ENCODE assay signal across 18 cellular contexts in genomic region chr2:197263077-197263476, GRCh38. TPM values are rescaled to one million over a fixed set of nuclear protein-coding genes. Genes with fewer than 3 reads are reported as not detected.
DNase-seq lines count a peak whose midpoint lies in the region; ATAC-seq and TF ChIP-seq lines count a peak whose summit lies in the region.
"Had no signal": no experiment of that assay in that cellular context is flagged by ENCODE, and none has a peak within 500 bp of the region (broad histone marks: within the 10 kb centered on the region; RNA-seq: fewer than 3 reads in every experiment).

No MANE protein-coding gene starts in this region.

- intact Hi-C loops in activated T-helper 1 cell treated with anti-CD3 and anti-CD28 coated beads, Interleukin-12 subunit alpha, Interleukin-12 subunit beta, Interleukin-2, Interleukin-4 antibody, amounts not matched to agents 30 ng/mL and 10 ng/mL and 1 ng/mL, durations not matched to agents 14 hours and 24 hours and 36 hours (cut with micrococcal nuclease) = no loop called here
- intact Hi-C loops in Calu3 (cut with micrococcal nuclease; ENCODE audit: unreplicated experiment) = no loop called here

- H3K36me3 ChIP-seq in CD8-positive, alpha-beta memory T cell (ENCODE audit: insufficient read depth, low read length) = no peaks in the 10 kb centered on the region
- H3K36me3 ChIP-seq in endodermal cell (ENCODE audit: control insufficient read depth, insufficient read depth, low read length) = no peaks in the 10 kb centered on the region
- H3K36me3 ChIP-seq: upper lobe of right lung had no signal

- H3K9me3 Mint-ChIP-seq in CD8-positive, alpha-beta memory T cell = no peaks in the 10 kb centered on the region
- peaks cover 6% of the 10 kb centered on the region for H3K9me3 Mint-ChIP-seq in activated T-helper 1 cell treated with anti-CD3 and anti-CD28 coated beads, Interleukin-12 subunit alpha, Interleukin-12 subunit beta, Interleukin-2, Interleukin-4 antibody, amounts not matched to agents 30 ng/mL and 10 ng/mL and 1 ng/mL, durations not matched to agents 14 hours and 24 hours and 36 hours
- H3K9me3 Mint-ChIP-seq in naive thymus-derived CD8-positive, alpha-beta T cell = no peaks in the 10 kb centered on the region
- H3K9me3 Mint-ChIP-seq in Calu3 (ENCODE audit: low read depth, unreplicated experiment) = no peaks in the 10 kb centered on the region
- no peaks in the 10 kb centered on the region for H3K9me3 Mint-ChIP-seq in endodermal cell

- H3K27ac ChIP-seq in CD8-positive, alpha-beta memory T cell (ENCODE audit: low read depth, low read length) = no peak overlapping the region
- no peak overlapping the region for H3K27ac ChIP-seq in endodermal cell (ENCODE audit: low read depth, low read length)
- H3K27ac ChIP-seq: A549 had no signal

- POLR2A ChIA-PET in CD8-positive, alpha-beta memory T cell (lab: Charles Lee) = interaction anchor here (0.6 to 2.1 kb wide), 3 partner anchors 47 to 64 kb away, joined by 3 to 10 read pairs (median 3); partner anchors contain the start of gene ANKRD44
- POLR2A ChIA-PET in naive thymus-derived CD8-positive, alpha-beta T cell (lab: Charles Lee) = interaction anchor here (1.0 to 10.5 kb wide), 7 partner anchors 10 to 65 kb away, joined by 4 to 102 read pairs (median 7); partner anchors contain the start of gene ANKRD44

- H3K4me3 ChIP-seq in CD8-positive, alpha-beta memory T cell (ENCODE audit: low read length) = no peak overlapping the region
- H3K4me3 ChIP-seq in endodermal cell (ENCODE audit: low read length) = no peak overlapping the region
- H3K4me3 ChIP-seq: A549, upper lobe of right lung had no signal

- H3K27me3 ChIP-seq in CD8-positive, alpha-beta memory T cell (ENCODE audit: insufficient read depth, low read length, poor library complexity, severe bottlenecking) = no peaks in the 10 kb centered on the region
- H3K27me3 ChIP-seq in endodermal cell (ENCODE audit: control insufficient read depth, insufficient read depth, low read length, poor library complexity, severe bottlenecking) = no peaks in the 10 kb centered on the region
- H3K27me3 ChIP-seq: upper lobe of right lung had no signal

- H3K4me1 Mint-ChIP-seq in CD8-positive, alpha-beta memory T cell = peaks cover 84 to 92% (median 88%) of the 10 kb centered on the region in 3 donors
- H3K4me1 Mint-ChIP-seq in activated T-helper 1 cell treated with anti-CD3 and anti-CD28 coated beads, Interleukin-12 subunit alpha, Interleukin-12 subunit beta, Interleukin-2, Interleukin-4 antibody, amounts not matched to agents 30 ng/mL and 10 ng/mL and 1 ng/mL, durations not matched to agents 14 hours and 24 hours and 36 hours (ENCODE audit: low read depth) = peaks cover 89% of the 10 kb centered on the region
- H3K4me1 Mint-ChIP-seq in naive thymus-derived CD8-positive, alpha-beta T cell = peaks cover 43 to 90% (median 87%) of the 10 kb centered on the region in 4 donors
- H3K4me1 Mint-ChIP-seq in Calu3 (ENCODE audit: low read depth, unreplicated experiment) (no peaks in the 10 kb centered on the region), endodermal cell (peaks cover 6% of the 10 kb centered on the region)

- ATAC-seq in naive thymus-derived CD8-positive, alpha-beta T cell = peak in 1 of 2 donors; percentile 6
- ATAC-seq: A549, upper lobe of right lung had no signal

- peak overlapping the region; percentile 6 to 82 (median 69) for H3K4me3 Mint-ChIP-seq in CD8-positive, alpha-beta memory T cell
- H3K4me3 Mint-ChIP-seq in activated T-helper 1 cell treated with anti-CD3 and anti-CD28 coated beads, Interleukin-12 subunit alpha, Interleukin-12 subunit beta, Interleukin-2, Interleukin-4 antibody, amounts not matched to agents 30 ng/mL and 10 ng/mL and 1 ng/mL, durations not matched to agents 14 hours and 24 hours and 36 hours = peak overlapping the region; percentile 39
- H3K4me3 Mint-ChIP-seq in naive thymus-derived CD8-positive, alpha-beta T cell = peak overlapping the region in 8 of 10 donors; percentile 23 to 77 (median 72)
- H3K4me3 Mint-ChIP-seq in Calu3 (ENCODE audit: low read depth, unreplicated experiment) (no peak overlapping the region), endodermal cell (no peak overlapping the region)
- H3K4me3 Mint-ChIP-seq: brain had no signal

- no peak for TF ChIP-seq CTCF in Calu3 (IDR thresholded peaks at IDR 0.05; ENCODE audit: unreplicated experiment)
- TF ChIP-seq CTCF in endodermal cell (conservative IDR thresholded peaks at IDR 0.05) = no peak

- peak; percentile 32 for DNase-seq in NCI-H510A (lab: John Stamatoyannopoulos, UW)
- DNase-seq in NCI-H510A treated with DMSO at 0.1 percent for 48 hours (lab: John Stamatoyannopoulos, UW) = no peak
- DNase-seq in CD8-positive, alpha-beta memory T cell = no peak
- DNase-seq in activated T-helper 1 cell treated with anti-CD3 and anti-CD28 coated beads, Interleukin-12 subunit alpha, Interleukin-12 subunit beta, Interleukin-2, Interleukin-4 antibody, amounts not matched to agents 30 ng/mL and 10 ng/mL and 1 ng/mL, durations not matched to agents 14 hours and 24 hours and 36 hours (ENCODE audit: low spot score) = no peak
- DNase-seq in naive thymus-derived CD8-positive, alpha-beta T cell = no peak
- no peak for DNase-seq in NCI-H2107 (lab: John Stamatoyannopoulos, UW)
- no peak for DNase-seq in Calu3
- no peak for DNase-seq in endodermal cell
- DNase-seq: activated CD4-positive, CD25-positive, alpha-beta regulatory T cell treated with anti-CD3 and anti-CD28 coated beads, Interleukin-2, amount 50 U/mL, for 72 hours; Caco-2; GDM1; head of caudate nucleus; NCI-H1694; occipital lobe; stimulated activated naive CD4-positive, alpha-beta T cell; upper lobe of right lung had no signal

- H3K27me3 Mint-ChIP-seq in CD8-positive, alpha-beta memory T cell = no peaks in the 10 kb centered on the region
- H3K27me3 Mint-ChIP-seq in activated T-helper 1 cell treated with anti-CD3 and anti-CD28 coated beads, Interleukin-12 subunit alpha, Interleukin-12 subunit beta, Interleukin-2, Interleukin-4 antibody, amounts not matched to agents 30 ng/mL and 10 ng/mL and 1 ng/mL, durations not matched to agents 14 hours and 24 hours and 36 hours (ENCODE audit: insufficient read depth) = no peaks in the 10 kb centered on the region
- no peaks in the 10 kb centered on the region for H3K27me3 Mint-ChIP-seq in naive thymus-derived CD8-positive, alpha-beta T cell
- H3K27me3 Mint-ChIP-seq in Calu3 (ENCODE audit: unreplicated experiment) = no peaks in the 10 kb centered on the region
- no peaks in the 10 kb centered on the region for H3K27me3 Mint-ChIP-seq in endodermal cell (ENCODE audit: insufficient read depth)
- H3K27me3 Mint-ChIP-seq: brain had no signal

- no peak overlapping the region for H3K9ac ChIP-seq in endodermal cell (ENCODE audit: extremely low read depth, low read length, poor library complexity, severe bottlenecking)

- CTCF ChIA-PET in CD8-positive, alpha-beta memory T cell (lab: Charles Lee) = interaction anchor here (0.8 to 1.5 kb wide), 7 partner anchors 11 to 72 kb away, joined by 3 to 6 read pairs (median 4); partner anchors contain the start of gene ANKRD44
- CTCF ChIA-PET in Calu3 (lab: Charles Lee) = no interaction called here

- WGBS in endodermal cell (ENCODE audit: insufficient coverage in 1 of 2, insufficient read length in 1 of 2), 2 experiments = 93 to 94% methylated on average over 7 to 9 of the region's 9 CpGs

- BruUV-seq in Calu3 (replicated peaks; lab: Mats Ljungman, UMichigan) = no TSS peak

- H3K4me1 ChIP-seq in CD8-positive, alpha-beta memory T cell (ENCODE audit: insufficient read depth, low read length) = peaks cover 84% of the 10 kb centered on the region
- H3K4me1 ChIP-seq in endodermal cell (ENCODE audit: control insufficient read depth, insufficient read depth, low read length) = peaks cover 2% of the 10 kb centered on the region
- H3K4me1 ChIP-seq: A549, Caco-2 had no signal

- peaks cover 3 to 26% (median 9%) of the 10 kb centered on the region in 3 donors for H3K36me3 Mint-ChIP-seq in CD8-positive, alpha-beta memory T cell
- H3K36me3 Mint-ChIP-seq in activated T-helper 1 cell treated with anti-CD3 and anti-CD28 coated beads, Interleukin-12 subunit alpha, Interleukin-12 subunit beta, Interleukin-2, Interleukin-4 antibody, amounts not matched to agents 30 ng/mL and 10 ng/mL and 1 ng/mL, durations not matched to agents 14 hours and 24 hours and 36 hours (ENCODE audit: low read depth) = peaks cover 39% of the 10 kb centered on the region
- H3K36me3 Mint-ChIP-seq in naive thymus-derived CD8-positive, alpha-beta T cell = peaks cover 0 to 17% (median 10%) of the 10 kb centered on the region in 3 donors
- no peaks in the 10 kb centered on the region for H3K36me3 Mint-ChIP-seq in Calu3 (ENCODE audit: insufficient read depth, unreplicated experiment)
- no peaks in the 10 kb centered on the region for H3K36me3 Mint-ChIP-seq in endodermal cell (ENCODE audit: low read depth)

- H3K27ac Mint-ChIP-seq in CD8-positive, alpha-beta memory T cell = peak overlapping the region; percentile 84 to 97 (median 92)
- peak overlapping the region; percentile 78 for H3K27ac Mint-ChIP-seq in activated T-helper 1 cell treated with anti-CD3 and anti-CD28 coated beads, Interleukin-12 subunit alpha, Interleukin-12 subunit beta, Interleukin-2, Interleukin-4 antibody, amounts not matched to agents 30 ng/mL and 10 ng/mL and 1 ng/mL, durations not matched to agents 14 hours and 24 hours and 36 hours
- H3K27ac Mint-ChIP-seq in naive thymus-derived CD8-positive, alpha-beta T cell = peak overlapping the region; percentile 85 to 99 (median 94)
- H3K27ac Mint-ChIP-seq in Calu3 (ENCODE audit: unreplicated experiment) = no peak overlapping the region
- H3K27ac Mint-ChIP-seq in endodermal cell = no peak overlapping the region

- H3K9me3 ChIP-seq in CD8-positive, alpha-beta memory T cell (ENCODE audit: low read length) = no peaks in the 10 kb centered on the region
- H3K9me3 ChIP-seq in endodermal cell (ENCODE audit: control insufficient read depth, low read length) = no peaks in the 10 kb centered on the region
- H3K9me3 ChIP-seq: A549, Caco-2, upper lobe of right lung had no signal

RNA-seq across cellular contexts. Expression of gene ANKRD44, which starts 47.5 kb away (rescaled TPM):
- 100 to 1,000 TPM; 142 to 150 TPM for total RNA-seq in CD8-positive, alpha-beta memory T cell
- 90.1 TPM for polyA plus RNA-seq in CD8-positive, alpha-beta memory T cell
- total RNA-seq in activated T-helper 1 cell treated with anti-CD3 and anti-CD28 coated beads, Interleukin-12 subunit alpha, Interleukin-12 subunit beta, Interleukin-2, Interleukin-4 antibody, amounts not matched to agents 30 ng/mL and 10 ng/mL and 1 ng/mL, durations not matched to agents 14 hours and 24 hours and 36 hours = 153 and 159 TPM in 2 replicates
- 100 to 1,000 TPM; 269 to 279 TPM for total RNA-seq in naive thymus-derived CD8-positive, alpha-beta T cell
- polyA plus RNA-seq in naive thymus-derived CD8-positive, alpha-beta T cell = 10 to 100 TPM; 85.8 to 96.1 (median 94.2) TPM
- total RNA-seq in Calu3 (2022) (7.1 and 10.0 TPM in 2 replicates), endodermal cell (10 to 100 TPM in 1 of 2 donors, 1 to 10 TPM in 1; 6.2 to 10.6 TPM)
- 3.2 TPM for polyA plus RNA-seq in endodermal cell (2013, experiment 1 of 2)
- polyA plus RNA-seq in endodermal cell (2013, experiment 2 of 2) = 2.2 TPM

Comparison
In these comparisons a context has a peak if more than half of its experiments do, and no peak if none do; other contexts are left out.
1. H3K27ac Mint-ChIP-seq: peak in CD8-positive, alpha-beta memory T cell (8 of 8), activated T-helper 1 cell treated with anti-CD3 and anti-CD28 coated beads, Interleukin-12 subunit alpha, Interleukin-12 subunit beta, Interleukin-2, Interleukin-4 antibody, amounts not matched to agents 30 ng/mL and 10 ng/mL and 1 ng/mL, durations not matched to agents 14 hours and 24 hours and 36 hours (single experiment) and naive thymus-derived CD8-positive, alpha-beta T cell (10 of 10); none in Calu3 (single experiment) and endodermal cell (single experiment).
2. H3K4me3 Mint-ChIP-seq: peak in CD8-positive, alpha-beta memory T cell (7 of 7), activated T-helper 1 cell treated with anti-CD3 and anti-CD28 coated beads, Interleukin-12 subunit alpha, Interleukin-12 subunit beta, Interleukin-2, Interleukin-4 antibody, amounts not matched to agents 30 ng/mL and 10 ng/mL and 1 ng/mL, durations not matched to agents 14 hours and 24 hours and 36 hours (single experiment) and naive thymus-derived CD8-positive, alpha-beta T cell (8 of 10); none in Calu3 (single experiment) and endodermal cell (single experiment).
3. RNA of gene ANKRD44, which starts 47.5 kb away (total RNA-seq): 269 to 279 TPM in naive thymus-derived CD8-positive, alpha-beta T cell, 153 to 159 TPM in activated T-helper 1 cell treated with anti-CD3 and anti-CD28 coated beads, Interleukin-12 subunit alpha, Interleukin-12 subunit beta, Interleukin-2, Interleukin-4 antibody, amounts not matched to agents 30 ng/mL and 10 ng/mL and 1 ng/mL, durations not matched to agents 14 hours and 24 hours and 36 hours and 142 to 150 TPM in CD8-positive, alpha-beta memory T cell; 6.2 to 10.6 TPM in endodermal cell and 7.1 to 10.0 TPM in Calu3; every median in the first group is over 10 times any median in the second.